Comparison of ENCODE assay signal across 17 cellular contexts in genomic region chr6:14832427-14832826, GRCh38.
DNase-seq lines count a peak whose midpoint lies in the region; ATAC-seq and TF ChIP-seq lines count a peak whose summit lies in the region.
"Had no signal": no experiment of that assay in that cellular context is flagged by ENCODE, and none has a peak within 500 bp of the region (broad histone marks: within the 10 kb centered on the region; RNA-seq: fewer than 3 reads in every experiment).

No MANE protein-coding gene starts in this region.

- no peak for TF ChIP-seq RAD21 in neural cell (conservative IDR thresholded peaks at IDR 0.05)

- H3K9me3 Mint-ChIP-seq in GM23338: no peaks in the 10 kb centered on the region; the same call in 2 of the 3 replicates
- H3K9me3 Mint-ChIP-seq in naive thymus-derived CD4-positive, alpha-beta T cell: peaks cover 0 to 5% (median 0%) of the 10 kb centered on the region in 11 donors
- H3K9me3 Mint-ChIP-seq: CD4-positive, alpha-beta memory T cell had no signal

- no peak for TF ChIP-seq CTCF in GM23338 (conservative IDR thresholded peaks at IDR 0.05; ENCODE audit: low read depth in 2 of 2)
- no peak for TF ChIP-seq CTCF in neural cell (IDR thresholded peaks at IDR 0.05; ENCODE audit: poor library complexity, severe bottlenecking)

- H4K20me1 ChIP-seq in GM23338 (replicated peaks; ENCODE audit: insufficient read depth): no peaks in the 10 kb centered on the region
- no peaks in the 10 kb centered on the region for H4K20me1 ChIP-seq in neural cell (ENCODE audit: insufficient read depth)

- peaks cover 12% of the 10 kb centered on the region for H3K27me3 Mint-ChIP-seq in GM23338 (ENCODE audit: insufficient read depth, low read depth, poor library complexity)
- peaks cover 0 to 5% (median 0%) of the 10 kb centered on the region in 5 donors for H3K27me3 Mint-ChIP-seq in naive thymus-derived CD4-positive, alpha-beta T cell

- no peaks in the 10 kb centered on the region for H3K79me2 ChIP-seq in GM23338 (replicated peaks; ENCODE audit: insufficient read depth)
- no peaks in the 10 kb centered on the region for H3K79me2 ChIP-seq in neural cell (replicated peaks; ENCODE audit: insufficient read depth, low read length)

- H3K4me1 Mint-ChIP-seq in GM23338: peaks cover 36% of the 10 kb centered on the region
- H3K4me1 Mint-ChIP-seq in naive thymus-derived CD4-positive, alpha-beta T cell: peaks cover 0 to 6% (median 0%) of the 10 kb centered on the region in 7 donors

- H3K9me2 ChIP-seq in GM23338 (ENCODE audit: insufficient read depth) (peaks cover 6% of the 10 kb centered on the region; the same call in 1 of the 2 replicates), neural cell (ENCODE audit: insufficient read depth, low read length) (no peaks in the 10 kb centered on the region)

- no peak overlapping the region for H3K27ac Mint-ChIP-seq in GM23338
- H3K27ac Mint-ChIP-seq in naive thymus-derived CD4-positive, alpha-beta T cell: no peak overlapping the region
- H3K27ac Mint-ChIP-seq: CD14-positive monocyte; CD4-positive, alpha-beta memory T cell had no signal

- H3K9me3 ChIP-seq in iPS-20b (ENCODE audit: insufficient read depth, low read depth, low read length) (no peaks in the 10 kb centered on the region), neural cell (ENCODE audit: low read length) (no peaks in the 10 kb centered on the region)
- H3K9me3 ChIP-seq in naive thymus-derived CD4-positive, alpha-beta T cell (ENCODE audit: control insufficient read depth in 2 of 3, low read length in 3 of 3): no peaks in the 10 kb centered on the region
- H3K9me3 ChIP-seq: A549, HAP-1 had no signal

- intact Hi-C loops in naive thymus-derived CD4-positive, alpha-beta T cell (cut with micrococcal nuclease): no loop called here

- no peak for TF ChIP-seq EP300 in neural cell (conservative IDR thresholded peaks at IDR 0.05; ENCODE audit: poor library complexity, severe bottlenecking)

- no peak overlapping the region for H3K4me3 ChIP-seq in GM23338
- H3K4me3 ChIP-seq in iPS-20b (ENCODE audit: low read length): peak overlapping the region; percentile 27; the same call in 1 of the 2 replicates
- peak overlapping the region; percentile 5 for H3K4me3 ChIP-seq in neural cell (ENCODE audit: low read length)
- H3K4me3 ChIP-seq in naive thymus-derived CD4-positive, alpha-beta T cell (ENCODE audit: low read length): no peak overlapping the region
- H3K4me3 ChIP-seq: A549, HAP-1 had no signal

- ATAC-seq in GM23338 (peak; percentile 59), GM21723 (IDR thresholded peaks at IDR 0.05; ENCODE audit: unreplicated experiment) (no peak), GM21825 (IDR thresholded peaks at IDR 0.05; ENCODE audit: unreplicated experiment) (no peak)
- ATAC-seq in naive thymus-derived CD4-positive, alpha-beta T cell: no peak
- ATAC-seq: A549 had no signal

- CTCF ChIA-PET in naive thymus-derived CD4-positive, alpha-beta T cell (lab: Charles Lee): interaction anchor here (0.6 kb wide), 1 partner anchor 307 kb away, joined by 3 read pairs; no protein-coding TSS in a partner anchor

- POLR2A ChIA-PET in naive thymus-derived CD4-positive, alpha-beta T cell (lab: Charles Lee): interaction anchor here (0.6 kb wide), 2 partner anchors 44 to 707 kb away, joined by 3 to 4 read pairs; no protein-coding TSS in a partner anchor

- H3K36me3 ChIP-seq in GM23338 (ENCODE audit: insufficient read depth) (no peaks in the 10 kb centered on the region), iPS-20b (ENCODE audit: insufficient read depth, low read depth, low read length) (no peaks in the 10 kb centered on the region), neural cell (ENCODE audit: insufficient read depth, low read length) (no peaks in the 10 kb centered on the region)
- no peaks in the 10 kb centered on the region for H3K36me3 ChIP-seq in naive thymus-derived CD4-positive, alpha-beta T cell (ENCODE audit: control insufficient read depth in 2 of 3, insufficient read depth in 3 of 3, low read length in 3 of 3)
- H3K36me3 ChIP-seq: HAP-1 had no signal

- H3K4me3 Mint-ChIP-seq in GM23338: no peak overlapping the region
- H3K4me3 Mint-ChIP-seq in naive thymus-derived CD4-positive, alpha-beta T cell: no peak overlapping the region
- H3K4me3 Mint-ChIP-seq: CD14-positive monocyte; CD4-positive, alpha-beta memory T cell had no signal

- no peaks in the 10 kb centered on the region for H3K27me3 ChIP-seq in GM23338 (ENCODE audit: insufficient read depth)
- H3K27me3 ChIP-seq in iPS-20b (ENCODE audit: insufficient read depth, low read length): no peaks in the 10 kb centered on the region
- H3K27me3 ChIP-seq in neural cell (ENCODE audit: insufficient read depth, low read depth, low read length): no peaks in the 10 kb centered on the region
- no peaks in the 10 kb centered on the region for H3K27me3 ChIP-seq in naive thymus-derived CD4-positive, alpha-beta T cell (ENCODE audit: control insufficient read depth in 2 of 2, insufficient read depth in 2 of 2, low read length in 2 of 2)

- no peaks in the 10 kb centered on the region; the same call in 2 of the 3 replicates for H3K36me3 Mint-ChIP-seq in GM23338 (ENCODE audit: low read depth)
- peaks cover 0 to 2% (median 0%) of the 10 kb centered on the region in 5 donors for H3K36me3 Mint-ChIP-seq in naive thymus-derived CD4-positive, alpha-beta T cell
- H3K36me3 Mint-ChIP-seq: CD4-positive, alpha-beta memory T cell had no signal

- H3K4me2 ChIP-seq in GM23338 (peak overlapping the region; percentile 13; the same call in 1 of the 2 replicates), neural cell (ENCODE audit: low read length) (no peak overlapping the region)
- H3K4me2 ChIP-seq: A549 had no signal

- DNase-seq in GM23338 (ENCODE audit: low spot score) (no peak), NCI-H69 (lab: John Stamatoyannopoulos, UW) (peak; percentile 24), kidney tubule cell (ENCODE audit: low spot score) (no peak)
- no peak for DNase-seq in naive thymus-derived CD4-positive, alpha-beta T cell
- DNase-seq: AML-193; CD4-positive, alpha-beta memory T cell; DMS153; DMS79; GDM1 had no signal

- peak overlapping the region; percentile 24; the same call in 1 of the 2 replicates for H3K9ac ChIP-seq in iPS-20b (ENCODE audit: low read depth, low read length)
- no peak overlapping the region for H3K9ac ChIP-seq in neural cell (ENCODE audit: low read length)

- H3K4me1 ChIP-seq in GM23338 (ENCODE audit: insufficient read depth): peaks cover 11% of the 10 kb centered on the region
- H3K4me1 ChIP-seq in iPS-20b (ENCODE audit: insufficient read depth, low read length): peaks cover 12% of the 10 kb centered on the region; the same call in 1 of the 2 replicates
- H3K4me1 ChIP-seq in naive thymus-derived CD4-positive, alpha-beta T cell (ENCODE audit: control insufficient read depth in 2 of 2, insufficient read depth in 2 of 2, low read length in 2 of 2): no peaks in the 10 kb centered on the region
- H3K4me1 ChIP-seq: A549 had no signal

- H2AFZ ChIP-seq in GM23338 (no peak overlapping the region), neural cell (ENCODE audit: low read depth, low read length) (no peak overlapping the region)

- H3K27ac ChIP-seq in GM23338 (ENCODE audit: low read depth): no peak overlapping the region
- no peak overlapping the region for H3K27ac ChIP-seq in iPS-20b (ENCODE audit: low read length)
- H3K27ac ChIP-seq in neural cell (ENCODE audit: low read length): no peak overlapping the region
- no peak overlapping the region for H3K27ac ChIP-seq in naive thymus-derived CD4-positive, alpha-beta T cell (ENCODE audit: low read depth, low read length)
- H3K27ac ChIP-seq: 22Rv1, A549 had no signal

- H3F3A ChIP-seq in GM23338 (replicated peaks; ENCODE audit: low read depth) (0 out of 2 replicates have a peak, but pooled peaks cover 7% of the 10 kb centered on the region), neural cell (ENCODE audit: insufficient read depth, low read length, poor library complexity, severe bottlenecking) (no peaks in the 10 kb centered on the region)

TF ChIP-seq in GM23338, 12 proteins besides CTCF, POLR2A, EP300 and RAD21 (continues in another document):
- no peak for TF ChIP-seq EZH2phosphoT487 (IDR thresholded peaks at IDR 0.05; ENCODE audit: unreplicated experiment)

TF ChIP-seq in neural cell, 6 proteins besides CTCF, POLR2A, EP300 and RAD21:
- no peak for TF ChIP-seq POLR2AphosphoS5 (IDR thresholded peaks at IDR 0.05)
- TF ChIP-seq EZH2 (IDR thresholded peaks at IDR 0.05; ENCODE audit: borderline replicate concordance, insufficient read depth, low read length, poor library complexity, severe bottlenecking): no peak
- TF ChIP-seq, protein P1, sequence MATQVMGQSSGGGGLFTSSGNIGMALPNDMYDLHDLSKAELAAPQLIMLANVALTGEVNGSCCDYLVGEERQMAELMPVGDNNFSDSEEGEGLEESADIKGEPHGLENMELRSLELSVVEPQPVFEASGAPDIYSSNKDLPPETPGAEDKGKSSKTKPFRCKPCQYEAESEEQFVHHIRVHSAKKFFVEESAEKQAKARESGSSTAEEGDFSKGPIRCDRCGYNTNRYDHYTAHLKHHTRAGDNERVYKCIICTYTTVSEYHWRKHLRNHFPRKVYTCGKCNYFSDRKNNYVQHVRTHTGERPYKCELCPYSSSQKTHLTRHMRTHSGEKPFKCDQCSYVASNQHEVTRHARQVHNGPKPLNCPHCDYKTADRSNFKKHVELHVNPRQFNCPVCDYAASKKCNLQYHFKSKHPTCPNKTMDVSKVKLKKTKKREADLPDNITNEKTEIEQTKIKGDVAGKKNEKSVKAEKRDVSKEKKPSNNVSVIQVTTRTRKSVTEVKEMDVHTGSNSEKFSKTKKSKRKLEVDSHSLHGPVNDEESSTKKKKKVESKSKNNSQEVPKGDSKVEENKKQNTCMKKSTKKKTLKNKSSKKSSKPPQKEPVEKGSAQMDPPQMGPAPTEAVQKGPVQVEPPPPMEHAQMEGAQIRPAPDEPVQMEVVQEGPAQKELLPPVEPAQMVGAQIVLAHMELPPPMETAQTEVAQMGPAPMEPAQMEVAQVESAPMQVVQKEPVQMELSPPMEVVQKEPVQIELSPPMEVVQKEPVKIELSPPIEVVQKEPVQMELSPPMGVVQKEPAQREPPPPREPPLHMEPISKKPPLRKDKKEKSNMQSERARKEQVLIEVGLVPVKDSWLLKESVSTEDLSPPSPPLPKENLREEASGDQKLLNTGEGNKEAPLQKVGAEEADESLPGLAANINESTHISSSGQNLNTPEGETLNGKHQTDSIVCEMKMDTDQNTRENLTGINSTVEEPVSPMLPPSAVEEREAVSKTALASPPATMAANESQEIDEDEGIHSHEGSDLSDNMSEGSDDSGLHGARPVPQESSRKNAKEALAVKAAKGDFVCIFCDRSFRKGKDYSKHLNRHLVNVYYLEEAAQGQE (IDR thresholded peaks at IDR 0.05; ENCODE audit: borderline replicate concordance): no peak
- TF ChIP-seq MXI1 (conservative IDR thresholded peaks at IDR 0.05; ENCODE audit: poor library complexity, severe bottlenecking): no peak
- TF ChIP-seq TAF1 (IDR thresholded peaks at IDR 0.05; ENCODE audit: low read depth): no peak
- TF ChIP-seq SMC3 (conservative IDR thresholded peaks at IDR 0.05; ENCODE audit: poor library complexity): no peak

Comparison
In these comparisons a context has a peak if more than half of its experiments do, and no peak if none do; other contexts are left out.
1. H3K4me3 ChIP-seq: peak in iPS-20b (single experiment) and neural cell (single experiment); none in GM23338 (single experiment) and naive thymus-derived CD4-positive, alpha-beta T cell (single experiment).